ENCODE assay signal across 8 cellular contexts in the genomic region with DNA sequence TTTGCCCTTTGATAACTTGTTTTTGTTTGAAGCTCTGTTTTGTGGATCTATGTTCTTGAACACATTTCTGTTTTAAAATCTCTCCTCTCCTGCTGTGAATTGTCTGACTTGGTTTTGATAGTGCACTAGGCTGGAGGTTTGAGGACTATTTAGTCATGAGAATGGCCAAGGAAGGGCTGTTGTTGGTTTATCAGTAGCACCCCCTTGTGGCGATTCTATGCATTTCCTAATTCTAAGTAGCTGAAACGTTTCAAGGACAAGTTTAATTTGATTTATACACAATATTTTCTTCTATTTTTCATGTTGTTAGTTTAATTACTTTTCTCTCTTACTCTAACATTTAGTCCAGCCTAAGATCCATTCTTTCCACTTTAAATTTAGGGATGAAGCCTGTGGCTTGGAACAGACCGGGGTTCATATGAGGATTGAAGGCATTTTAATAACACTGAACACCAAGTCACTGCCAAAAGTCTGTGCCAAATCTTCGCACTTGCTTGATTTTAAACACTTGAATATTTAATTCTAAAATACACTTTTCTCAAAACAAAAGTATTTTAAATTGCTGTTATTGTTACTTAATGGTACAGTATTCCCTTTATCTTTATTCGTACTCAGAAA.
A peak's percentile ranks its signal among the peaks of the same experiment; 100 is the strongest.
DNase-seq lines count a peak whose midpoint lies in the region; ATAC-seq and TF ChIP-seq lines count a peak whose summit lies in the region.

No MANE protein-coding gene starts in this region.

- H3K27me3 Mint-ChIP-seq in CD4-positive, CD25-positive, alpha-beta regulatory T cell = peaks cover 6% of the 10 kb centered on the region
- peaks cover 23% of the 10 kb centered on the region for H3K27me3 Mint-ChIP-seq in osteocyte (ENCODE audit: unreplicated experiment)

- TF ChIP-seq CTCF in GM13977 (IDR thresholded peaks at IDR 0.05; ENCODE audit: extremely low read depth, insufficient read depth, missing control alignments) (peak; percentile 65), osteocyte (IDR thresholded peaks at IDR 0.05) (peak; percentile 84)

- no peaks in the 10 kb centered on the region for H3K9me3 ChIP-seq in CD4-positive, CD25-positive, alpha-beta regulatory T cell (ENCODE audit: control insufficient read depth in 2 of 2, low read length in 2 of 2)
- H3K9me3 ChIP-seq in MG63 = no peaks in the 10 kb centered on the region

- H3K27me3 ChIP-seq in CD4-positive, CD25-positive, alpha-beta regulatory T cell (ENCODE audit: control insufficient read depth, insufficient read depth, low read length) = no peaks in the 10 kb centered on the region
- H3K27me3 ChIP-seq in MG63 = no peaks in the 10 kb centered on the region

- H3K36me3 ChIP-seq in CD4-positive, CD25-positive, alpha-beta regulatory T cell (ENCODE audit: control insufficient read depth, insufficient read depth, low read length) = no peaks in the 10 kb centered on the region
- H3K36me3 ChIP-seq in MG63 = no peaks in the 10 kb centered on the region

- H3K36me3 Mint-ChIP-seq in CD4-positive, CD25-positive, alpha-beta regulatory T cell = no peaks in the 10 kb centered on the region
- no peaks in the 10 kb centered on the region for H3K36me3 Mint-ChIP-seq in osteocyte (ENCODE audit: unreplicated experiment)

- in situ Hi-C loops in GM13977 (cut with MboI; ENCODE audit: low pct_unique_long_range_greater_than_20kb, low sequenced_read_pairs, unreplicated experiment) = no loop called here

- DNase-seq in CD4-positive, CD25-positive, alpha-beta regulatory T cell = peak in 2 of 3 donors; percentile 33 to 66
- peak; percentile 54 for DNase-seq in GM13977 (ENCODE audit: low spot score)
- peak; percentile 20 for DNase-seq in NCI-H1436 (lab: John Stamatoyannopoulos, UW)
- peak; percentile 3 for DNase-seq in T1000 (lab: John Stamatoyannopoulos, UW)
- peak; percentile 58 for DNase-seq in fibroblast of gingiva (ENCODE audit: low read depth)
- no peak for DNase-seq in osteocyte (ENCODE audit: extremely low spot score, unreplicated experiment)
- DNase-seq in MG63 = no peak

- no peak overlapping the region for H3K4me3 Mint-ChIP-seq in CD4-positive, CD25-positive, alpha-beta regulatory T cell
- H3K4me3 Mint-ChIP-seq in osteocyte (ENCODE audit: unreplicated experiment) = no peak overlapping the region

- no peaks in the 10 kb centered on the region for H3K4me1 ChIP-seq in CD4-positive, CD25-positive, alpha-beta regulatory T cell (ENCODE audit: control insufficient read depth, insufficient read depth, low read length, poor library complexity, severe bottlenecking)

- no peak overlapping the region for H3K4me3 ChIP-seq in CD4-positive, CD25-positive, alpha-beta regulatory T cell (ENCODE audit: low read depth, low read length)
- no peak overlapping the region for H3K4me3 ChIP-seq in MG63

- H3K27ac Mint-ChIP-seq in CD4-positive, CD25-positive, alpha-beta regulatory T cell = no peak overlapping the region
- no peak overlapping the region for H3K27ac Mint-ChIP-seq in osteocyte (ENCODE audit: unreplicated experiment)

- no peak for ATAC-seq in CD4-positive, CD25-positive, alpha-beta regulatory T cell (ENCODE audit: low read depth in 2 of 2)
- ATAC-seq in HG02798 (IDR thresholded peaks at IDR 0.05; ENCODE audit: poor library complexity, unreplicated experiment) = peak; percentile 81

- H3K4me1 Mint-ChIP-seq in CD4-positive, CD25-positive, alpha-beta regulatory T cell = peaks cover 0 to 2% (median 0%) of the 10 kb centered on the region in 4 donors
- H3K4me1 Mint-ChIP-seq in osteocyte (ENCODE audit: unreplicated experiment) = no peaks in the 10 kb centered on the region

- no peak overlapping the region for H3K27ac ChIP-seq in CD4-positive, CD25-positive, alpha-beta regulatory T cell (ENCODE audit: insufficient read depth, low read length, poor library complexity, severe bottlenecking)

- H3K9me3 Mint-ChIP-seq in CD4-positive, CD25-positive, alpha-beta regulatory T cell = peaks cover 0 to 4% (median 0%) of the 10 kb centered on the region in 7 donors
- H3K9me3 Mint-ChIP-seq in osteocyte (ENCODE audit: unreplicated experiment) = no peaks in the 10 kb centered on the region

Comparison
In these comparisons a context has a peak if more than half of its experiments do, and no peak if none do; other contexts are left out.
1. DNase-seq: peak in CD4-positive, CD25-positive, alpha-beta regulatory T cell (2 of 3), GM13977 (single experiment), NCI-H1436 (single experiment), T1000 (single experiment) and fibroblast of gingiva (single experiment); none in osteocyte (single experiment) and MG63 (single experiment).